ENCODE assay signal across 9 cellular contexts in the genomic region with DNA sequence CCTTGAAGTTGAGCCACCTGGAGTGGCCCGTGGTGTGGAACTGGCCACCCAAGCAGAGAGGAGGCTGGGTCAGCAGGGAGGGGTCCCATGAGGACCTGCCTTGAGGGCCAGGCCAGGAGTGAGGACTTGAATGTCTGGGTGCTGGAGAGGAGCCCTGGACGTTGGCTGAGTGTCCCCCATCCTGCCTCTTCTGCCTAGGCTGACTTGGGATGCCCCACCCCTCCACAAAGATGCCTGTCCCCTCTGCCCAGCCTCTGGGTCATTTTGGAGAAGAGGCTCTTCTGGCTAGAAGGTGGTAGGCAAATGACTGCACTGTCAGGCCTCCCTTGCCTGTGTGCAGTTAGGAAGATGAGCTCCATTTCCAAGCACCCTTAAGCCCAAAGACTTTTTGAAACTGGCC. TPM values are rescaled to one million over a fixed set of nuclear protein-coding genes. Genes with fewer than 3 reads are reported as not detected.
DNase-seq lines count a peak whose midpoint lies in the region; ATAC-seq and TF ChIP-seq lines count a peak whose summit lies in the region.
"Had no signal": no experiment of that assay in that cellular context is flagged by ENCODE, and none has a peak within 500 bp of the region (broad histone marks: within the 10 kb centered on the region; RNA-seq: fewer than 3 reads in every experiment).

No MANE protein-coding gene starts in this region.

- ATAC-seq in sciatic nerve (no peak), left lung (no peak)

- H3K4me3 Mint-ChIP-seq in Calu3 (ENCODE audit: low read depth, unreplicated experiment) (peak overlapping the region; percentile 83), endodermal cell (peak overlapping the region; percentile 61)

- peaks cover 43% of the 10 kb centered on the region for H3K36me3 Mint-ChIP-seq in Calu3 (ENCODE audit: insufficient read depth, unreplicated experiment)
- H3K36me3 Mint-ChIP-seq in endodermal cell (ENCODE audit: low read depth) = no peaks in the 10 kb centered on the region

- H3K27ac ChIP-seq in Peyer's patch (peak overlapping the region in 3 of 4 donors; percentile 78 to 91 (median 89)), endodermal cell (ENCODE audit: low read depth, low read length) (no peak overlapping the region), left lung (peak overlapping the region in 1 of 2 donors; percentile 98)

- DNase-seq in Calu3 = no peak
- no peak for DNase-seq in Peyer's patch
- DNase-seq in endodermal cell = no peak
- DNase-seq in sciatic nerve (ENCODE audit: low spot score) = peak; percentile 60
- DNase-seq in left lung = no peak
- DNase-seq in SHP77 treated with DMSO at 0.1 percent for 48 hours (lab: John Stamatoyannopoulos, UW) = no peak
- no peak for DNase-seq in NCI-H345 treated with DMSO at 0.1 percent for 48 hours (lab: John Stamatoyannopoulos, UW; ENCODE audit: unreplicated experiment)
- no peak for DNase-seq in DMS114 treated with DMSO at 0.1 percent for 48 hours (lab: John Stamatoyannopoulos, UW; ENCODE audit: unreplicated experiment)
- DNase-seq: NCI-H2227 treated with DMSO at 0.1 percent for 48 hours had no signal

- peaks cover 0 to 13% of the 10 kb centered on the region in 2 donors for H3K27me3 ChIP-seq in Peyer's patch
- H3K27me3 ChIP-seq in endodermal cell (ENCODE audit: control insufficient read depth, insufficient read depth, low read length, poor library complexity, severe bottlenecking) = peaks cover 10% of the 10 kb centered on the region
- H3K27me3 ChIP-seq in left lung = peaks cover 0 to 38% of the 10 kb centered on the region in 2 donors

- H3K9ac ChIP-seq in endodermal cell (ENCODE audit: extremely low read depth, low read length, poor library complexity, severe bottlenecking) = no peak overlapping the region

- H3K4me1 ChIP-seq in Peyer's patch (peaks cover 11 to 81% (median 49%) of the 10 kb centered on the region in 4 donors), endodermal cell (ENCODE audit: control insufficient read depth, insufficient read depth, low read length) (no peaks in the 10 kb centered on the region), left lung (peaks cover 31 to 72% of the 10 kb centered on the region in 2 donors)

- 67 to 71% methylated on average over 1 to 2 of the region's 2 CpGs for WGBS in endodermal cell (ENCODE audit: insufficient coverage in 1 of 2, insufficient read length in 1 of 2), 2 experiments

- H3K4me3 ChIP-seq in Peyer's patch = peak overlapping the region in 1 of 4 donors; percentile 63
- no peak overlapping the region for H3K4me3 ChIP-seq in endodermal cell (ENCODE audit: low read length)
- H3K4me3 ChIP-seq in left lung = peak overlapping the region in 1 of 2 donors; percentile 58

- H3K9me3 ChIP-seq in Peyer's patch (no peaks in the 10 kb centered on the region), endodermal cell (ENCODE audit: control insufficient read depth, low read length) (no peaks in the 10 kb centered on the region), left lung (no peaks in the 10 kb centered on the region)

- H3K4me1 Mint-ChIP-seq in Calu3 (ENCODE audit: low read depth, unreplicated experiment) (peaks cover 17% of the 10 kb centered on the region), endodermal cell (peaks cover 12% of the 10 kb centered on the region)

- H3K9me3 Mint-ChIP-seq in Calu3 (ENCODE audit: low read depth, unreplicated experiment) (no peaks in the 10 kb centered on the region), endodermal cell (no peaks in the 10 kb centered on the region)

- TF ChIP-seq CTCF in Calu3 (IDR thresholded peaks at IDR 0.05; ENCODE audit: unreplicated experiment) (no peak), Peyer's patch (IDR thresholded peaks at IDR 0.05) (no peak), endodermal cell (conservative IDR thresholded peaks at IDR 0.05) (no peak), left lung (IDR thresholded peaks at IDR 0.05) (no peak)

- no peak for TF ChIP-seq POLR2A in Peyer's patch (IDR thresholded peaks at IDR 0.05)

- H3K36me3 ChIP-seq in Peyer's patch = no peaks in the 10 kb centered on the region
- H3K36me3 ChIP-seq in endodermal cell (ENCODE audit: control insufficient read depth, insufficient read depth, low read length) = no peaks in the 10 kb centered on the region
- no peaks in the 10 kb centered on the region for H3K36me3 ChIP-seq in left lung

- intact Hi-C loops in Calu3 (cut with micrococcal nuclease; ENCODE audit: unreplicated experiment) = no loop called here
- intact Hi-C loops in sciatic nerve (cut with DNase I) = no loop called here
- intact Hi-C loops in left lung (cut with DNase I) = no loop called here

- CTCF ChIA-PET in Calu3 (lab: Charles Lee) = interaction anchor here (0.6 kb wide), 1 partner anchor 637 kb away, joined by 9 read pairs; no protein-coding TSS in a partner anchor

- TSS peak; percentile 42 for BruUV-seq in Calu3 (replicated peaks; lab: Mats Ljungman, UMichigan)

- H3K27ac Mint-ChIP-seq in Calu3 (ENCODE audit: unreplicated experiment) (no peak overlapping the region), endodermal cell (no peak overlapping the region)

- H3K27me3 Mint-ChIP-seq in Calu3 (ENCODE audit: unreplicated experiment) (no peaks in the 10 kb centered on the region), endodermal cell (ENCODE audit: insufficient read depth) (peaks cover 68% of the 10 kb centered on the region)

RNA-seq across cellular contexts. Expression of gene SSBP4, which starts 1.7 kb away (rescaled TPM):
- total RNA-seq in Calu3 (2022) (38.8 and 51.5 TPM in 2 replicates), Peyer's patch (10 to 100 TPM; 34.0 to 85.8 (median 39.9) TPM), endodermal cell (10 to 100 TPM; 35.9 to 43.5 TPM), sciatic nerve (82.5 TPM), left lung (10 to 100 TPM; 49.8 to 79.9 TPM)
- 154 TPM for polyA plus RNA-seq in endodermal cell (2013, experiment 1 of 2)
- 157 TPM for polyA plus RNA-seq in endodermal cell (2013, experiment 2 of 2)

RNA-seq across cellular contexts. Expression of gene ISYNA1, which starts 17.0 kb away (rescaled TPM):
- total RNA-seq in Calu3 (2022) (94.9 and 114 TPM in 2 replicates), Peyer's patch (10 to 100 TPM in 3 of 4 donors, 1 to 10 TPM in 1; 5.3 to 26.4 (median 14.0) TPM), endodermal cell (100 to 1,000 TPM; 156 to 212 TPM), sciatic nerve (112 TPM), left lung (10 to 100 TPM; 22.8 to 43.9 TPM)
- 502 TPM for polyA plus RNA-seq in endodermal cell (2013, experiment 1 of 2)
- 458 TPM for polyA plus RNA-seq in endodermal cell (2013, experiment 2 of 2)

RNA-seq across cellular contexts. Expression of gene LRRC25, which starts 23.5 kb away (rescaled TPM):
- total RNA-seq in Calu3 (2022) (not detected in 2 replicates), Peyer's patch (1 to 10 TPM; 2.5 to 4.2 (median 3.6) TPM), endodermal cell (not detected), sciatic nerve (8.2 TPM), left lung (10 to 100 TPM; 14.4 to 53.7 TPM)
- 0.21 TPM for polyA plus RNA-seq in endodermal cell (2013, experiment 1 of 2)
- polyA plus RNA-seq in endodermal cell (2013, experiment 2 of 2) = 0.21 TPM

RNA-seq across cellular contexts. Expression of gene GDF15, which starts 35.0 kb away (rescaled TPM):
- total RNA-seq in Calu3 (2022) (56.6 and 80.3 TPM in 2 replicates), Peyer's patch (10 to 100 TPM in 1 of 4 donors, 1 to 10 TPM in 3; 6.8 to 11.6 (median 9.0) TPM), endodermal cell (1 to 10 TPM in 1 of 2 donors, under 1 TPM in 1; 0.90 to 2.2 TPM), sciatic nerve (8.3 TPM), left lung (100 to 1,000 TPM in 1 of 2 donors, 10 to 100 TPM in 1; 99.0 to 180 TPM)
- polyA plus RNA-seq in endodermal cell (2013, experiment 1 of 2) = 15.5 TPM
- 18.2 TPM for polyA plus RNA-seq in endodermal cell (2013, experiment 2 of 2)
